8 cellular contexts compared by ENCODE assay signal in the genomic region with DNA sequence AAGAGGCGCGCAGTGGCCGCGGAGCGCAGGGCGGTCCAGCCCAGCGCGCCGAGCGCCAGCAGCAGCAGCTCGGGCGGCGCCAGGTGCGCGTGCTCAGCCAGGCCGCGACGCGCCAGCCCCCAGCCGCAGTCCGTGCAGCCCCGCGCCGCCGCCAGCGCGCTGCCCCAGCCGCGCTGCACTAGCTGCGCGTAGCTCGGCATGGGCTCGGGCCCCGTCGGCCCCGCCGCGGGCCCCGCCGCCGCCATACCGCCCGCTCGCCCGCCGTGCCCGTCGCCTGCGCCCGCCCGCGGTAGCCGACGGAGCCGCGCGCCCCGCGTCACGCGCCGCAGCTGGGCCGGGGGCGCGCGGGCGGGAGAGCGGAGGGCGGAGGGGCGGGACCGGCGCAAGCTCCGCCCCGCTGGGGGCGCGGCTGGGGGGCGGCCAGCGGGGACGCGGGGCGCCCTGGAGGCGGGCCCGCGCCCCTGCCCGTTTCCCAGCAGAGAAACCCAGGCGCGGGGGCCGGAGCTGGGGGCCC. TPM values are rescaled to one million over a fixed set of nuclear protein-coding genes. Genes with fewer than 3 reads are reported as not detected.
A peak's percentile ranks its signal among the peaks of the same experiment; 100 is the strongest.
DNase-seq lines count a peak whose midpoint lies in the region; ATAC-seq and TF ChIP-seq lines count a peak whose summit lies in the region.

A gene with protein sequence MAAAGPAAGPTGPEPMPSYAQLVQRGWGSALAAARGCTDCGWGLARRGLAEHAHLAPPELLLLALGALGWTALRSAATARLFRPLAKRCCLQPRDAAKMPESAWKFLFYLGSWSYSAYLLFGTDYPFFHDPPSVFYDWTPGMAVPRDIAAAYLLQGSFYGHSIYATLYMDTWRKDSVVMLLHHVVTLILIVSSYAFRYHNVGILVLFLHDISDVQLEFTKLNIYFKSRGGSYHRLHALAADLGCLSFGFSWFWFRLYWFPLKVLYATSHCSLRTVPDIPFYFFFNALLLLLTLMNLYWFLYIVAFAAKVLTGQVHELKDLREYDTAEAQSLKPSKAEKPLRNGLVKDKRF (minus strand): TSS at position 331 of the 514 bp plus-strand sequence. CDS start 86 bp downstream, at position 245.

- no peaks in the 10 kb centered on the region for H3K36me3 ChIP-seq in mucosa of descending colon (ENCODE audit: low read depth)

- H3K9me3 Mint-ChIP-seq in Calu3 (ENCODE audit: low read depth, unreplicated experiment), result no peaks in the 10 kb centered on the region

- intact Hi-C loops in Calu3 (cut with micrococcal nuclease; ENCODE audit: unreplicated experiment) (loop anchor here (5.0 kb wide), 1 partner anchor 91 kb away; no protein-coding TSS in a partner anchor), mucosa of descending colon (cut with DNase I, micrococcal nuclease) (no loop called here)

- TF ChIP-seq CTCF in Calu3 (IDR thresholded peaks at IDR 0.05; ENCODE audit: unreplicated experiment), result no peak
- no peak for TF ChIP-seq CTCF in choroid plexus epithelial cell (conservative IDR thresholded peaks at IDR 0.05; ENCODE audit: low read depth, low read length)
- TF ChIP-seq CTCF in mucosa of descending colon (IDR thresholded peaks at IDR 0.05), result no peak

- CTCF ChIA-PET in Calu3 (lab: Charles Lee), result interaction anchor here (1.1 to 1.2 kb wide), 2 partner anchors 20 to 91 kb away, joined by 3 read pairs; no protein-coding TSS in a partner anchor

- peak; percentile 8 for ATAC-seq in mucosa of descending colon

- H3K4me1 ChIP-seq in mucosa of descending colon (ENCODE audit: low read depth), result peaks cover 4% of the 10 kb centered on the region

- no peak within 1 kb of the TSS for H3K27ac Mint-ChIP-seq in Calu3 (ENCODE audit: unreplicated experiment)

- no peaks in the 10 kb centered on the region for H3K27me3 Mint-ChIP-seq in Calu3 (ENCODE audit: unreplicated experiment)

- peaks cover 12% of the 10 kb centered on the region for H3K36me3 Mint-ChIP-seq in Calu3 (ENCODE audit: insufficient read depth, unreplicated experiment)

- DNase-seq in Calu3 (no peak), NCI-H1092 treated with DMSO at 0.1 percent for 48 hours (lab: John Stamatoyannopoulos, UW) (peak; percentile 6), choroid plexus epithelial cell (ENCODE audit: low read depth) (no peak), mucosa of descending colon (no peak), cerebellar cortex (ENCODE audit: low spot score) (no peak), RKO (ENCODE audit: low spot score) (no peak), NCI-H2081 (lab: John Stamatoyannopoulos, UW) (no peak), NCI-H1436 treated with DMSO at 0.1 percent for 48 hours (lab: John Stamatoyannopoulos, UW) (no peak)

- no TSS peak for BruUV-seq in Calu3 (replicated peaks; lab: Mats Ljungman, UMichigan)

- no peaks in the 10 kb centered on the region for H3K4me1 Mint-ChIP-seq in Calu3 (ENCODE audit: low read depth, unreplicated experiment)

- H3K4me3 ChIP-seq in choroid plexus epithelial cell (ENCODE audit: low read depth, low read length), result peak within 1 kb of the TSS; percentile 24
- H3K4me3 ChIP-seq in mucosa of descending colon, result no peak within 1 kb of the TSS

- peak within 1 kb of the TSS; percentile 63 for H3K4me3 Mint-ChIP-seq in Calu3 (ENCODE audit: low read depth, unreplicated experiment)

- no peaks in the 10 kb centered on the region for H3K9me3 ChIP-seq in mucosa of descending colon

RNA-seq across cellular contexts. Expression of the gene that starts here (rescaled TPM):
- total RNA-seq in Calu3 (2022), result 3.6 and 4.4 TPM in 2 replicates
- 1 to 10 TPM in 1 of 3 donors, under 1 TPM in 2; 0.17 to 1.3 (median 0.39) TPM for total RNA-seq in mucosa of descending colon
